In the genomic region with DNA sequence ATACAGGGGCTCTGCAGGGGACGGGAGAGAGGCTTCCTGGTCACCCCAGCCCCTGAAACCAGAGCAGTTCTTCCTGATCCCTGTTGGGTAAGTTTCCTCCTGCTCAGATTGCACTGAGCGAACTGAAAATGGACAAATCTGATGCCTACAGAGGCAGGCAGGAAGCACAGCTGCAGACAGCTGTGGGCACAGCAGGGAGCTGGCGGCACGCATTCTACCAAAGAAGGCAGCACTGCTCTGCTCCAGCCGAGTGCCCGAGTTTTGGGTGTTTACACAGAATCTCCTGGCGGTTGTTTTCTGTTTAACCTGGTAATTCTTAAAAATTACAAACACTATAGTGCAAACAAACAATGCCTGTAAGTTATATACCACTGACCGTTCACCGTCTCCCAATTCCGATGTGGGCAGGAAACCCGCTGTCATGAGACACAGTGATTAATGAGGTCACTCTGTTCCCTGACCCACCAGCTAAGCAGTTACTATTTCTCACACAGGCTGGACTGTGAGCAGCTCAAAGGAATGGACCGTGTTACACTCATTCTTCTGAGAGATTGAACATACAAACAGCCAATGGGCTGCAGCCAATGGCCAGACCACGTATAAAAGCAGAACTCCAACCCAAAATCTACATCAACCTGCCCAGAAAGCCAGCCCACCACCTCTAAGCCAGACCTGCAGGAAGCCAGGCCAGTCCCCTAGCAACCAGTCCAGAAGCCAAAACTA, we compare ENCODE assay signal across 8 cellular contexts. TPM values are rescaled to one million over a fixed set of nuclear protein-coding genes. Genes with fewer than 3 reads are reported as not detected.
A peak's percentile ranks its signal among the peaks of the same experiment; 100 is the strongest.
DNase-seq lines count a peak whose midpoint lies in the region; ATAC-seq and TF ChIP-seq lines count a peak whose summit lies in the region.

No MANE protein-coding gene starts in this region.

- H3K36me3 ChIP-seq in OCI-LY1 (ENCODE audit: insufficient read depth, low read length) (peaks cover 7% of the 10 kb centered on the region), body of pancreas (replicated peaks in 1 of 2; ENCODE audit: insufficient read depth in 1 of 2, low read depth in 2 of 2) (no peaks in the 10 kb centered on the region)

- peak overlapping the region; percentile 53 for H3K27ac ChIP-seq in OCI-LY1 (ENCODE audit: low read depth, low read length, poor library complexity, severe bottlenecking)
- peak overlapping the region; percentile 17 to 72 (median 56) for H3K27ac ChIP-seq in body of pancreas

- 29 to 44% methylated on average over 11 to 13 of the region's 13 CpGs for WGBS in body of pancreas, 2 donors

- H3K4me3 Mint-ChIP-seq in stimulated activated naive CD8-positive, alpha-beta T cell treated with anti-CD3 and anti-CD28 coated beads, Interleukin-15, Interleukin-2, amounts not matched to agents 100 ng/mL and 50 ng/mL, for 24 hours, result peak overlapping the region; percentile 71

- ATAC-seq in GM21423 (IDR thresholded peaks at IDR 0.05; ENCODE audit: unreplicated experiment), result peak; percentile 36
- peak; percentile 67 for ATAC-seq in body of pancreas
- ATAC-seq in HG03280 (IDR thresholded peaks at IDR 0.05; ENCODE audit: unreplicated experiment), result no peak

- peak overlapping the region; percentile 90 for H3K27ac Mint-ChIP-seq in stimulated activated naive CD8-positive, alpha-beta T cell treated with anti-CD3 and anti-CD28 coated beads, Interleukin-15, Interleukin-2, amounts not matched to agents 100 ng/mL and 50 ng/mL, for 24 hours

- TF ChIP-seq CTCF in OCI-LY1 (IDR thresholded peaks at IDR 0.05; ENCODE audit: low read length) (no peak), body of pancreas (IDR thresholded peaks at IDR 0.05) (no peak)

- no peaks in the 10 kb centered on the region for H3K79me2 ChIP-seq in OCI-LY1 (ENCODE audit: insufficient read depth, low read length)

- peak overlapping the region; percentile 13; the same call in 1 of the 2 replicates for H3K9ac ChIP-seq in OCI-LY1 (ENCODE audit: low read length)

- TF ChIP-seq POLR2A in body of pancreas (IDR thresholded peaks at IDR 0.05), result peak in 1 of 3 donors; percentile 33

- no peaks in the 10 kb centered on the region for H3K9me2 ChIP-seq in OCI-LY1 (ENCODE audit: low read depth, low read length)

- no peaks in the 10 kb centered on the region for H3K27me3 Mint-ChIP-seq in stimulated activated naive CD8-positive, alpha-beta T cell treated with anti-CD3 and anti-CD28 coated beads, Interleukin-15, Interleukin-2, amounts not matched to agents 100 ng/mL and 50 ng/mL, for 24 hours

- H3K4me3 ChIP-seq in OCI-LY1 (ENCODE audit: low read depth, low read length, poor library complexity, severe bottlenecking) (peak overlapping the region; percentile 32), body of pancreas (no peak overlapping the region)

- H3K9me3 Mint-ChIP-seq in stimulated activated naive CD8-positive, alpha-beta T cell treated with anti-CD3 and anti-CD28 coated beads, Interleukin-15, Interleukin-2, amounts not matched to agents 100 ng/mL and 50 ng/mL, for 24 hours, result no peaks in the 10 kb centered on the region

- peak overlapping the region; percentile 51 for H3K4me2 ChIP-seq in OCI-LY1 (ENCODE audit: low read length)

- H3K27me3 ChIP-seq in OCI-LY1 (ENCODE audit: insufficient read depth, low read length) (no peaks in the 10 kb centered on the region), body of pancreas (no peaks in the 10 kb centered on the region)

- DNase-seq in body of pancreas (peak in 1 of 4 donors; percentile 60), left kidney (ENCODE audit: low read depth, low spot score) (peak; percentile 92), NCI-H187 (lab: John Stamatoyannopoulos, UW) (no peak), occipital lobe (lab: John Stamatoyannopoulos, UW) (no peak)

- H4K20me1 ChIP-seq in OCI-LY1 (ENCODE audit: insufficient read depth, low read length), result no peaks in the 10 kb centered on the region

- H3K36me3 Mint-ChIP-seq in stimulated activated naive CD8-positive, alpha-beta T cell treated with anti-CD3 and anti-CD28 coated beads, Interleukin-15, Interleukin-2, amounts not matched to agents 100 ng/mL and 50 ng/mL, for 24 hours (ENCODE audit: low read depth), result peaks cover 41% of the 10 kb centered on the region

- intact Hi-C loops in body of pancreas (cut with DNase I), result no loop called here

- H2AFZ ChIP-seq in OCI-LY1 (ENCODE audit: low read length), result no peak overlapping the region

- H3F3A ChIP-seq in OCI-LY1 (ENCODE audit: insufficient read depth, low read length), result no peaks in the 10 kb centered on the region

- H3K9me3 ChIP-seq in OCI-LY1 (ENCODE audit: low read length) (no peaks in the 10 kb centered on the region), body of pancreas (no peaks in the 10 kb centered on the region)

- peaks cover 42% of the 10 kb centered on the region for H3K4me1 ChIP-seq in OCI-LY1 (ENCODE audit: insufficient read depth, low read length, severe bottlenecking)
- peaks cover 26% of the 10 kb centered on the region for H3K4me1 ChIP-seq in body of pancreas

- peaks cover 100% of the 10 kb centered on the region for H3K4me1 Mint-ChIP-seq in stimulated activated naive CD8-positive, alpha-beta T cell treated with anti-CD3 and anti-CD28 coated beads, Interleukin-15, Interleukin-2, amounts not matched to agents 100 ng/mL and 50 ng/mL, for 24 hours (ENCODE audit: low read depth)

RNA-seq across cellular contexts. Expression of a gene that starts 25.5 kb away (rescaled TPM):
- 10 to 100 TPM; 20.1 to 29.1 TPM for total RNA-seq in body of pancreas
- 26.4 TPM for total RNA-seq in occipital lobe

RNA-seq across cellular contexts. Expression of a gene that starts 39.7 kb away (rescaled TPM):
- total RNA-seq in body of pancreas, result 10 to 100 TPM in 1 of 2 donors, 1 to 10 TPM in 1; 6.0 to 18.5 TPM
- total RNA-seq in occipital lobe, result 1.9 TPM
